14 cellular contexts compared by ENCODE assay signal in genomic region chr13:30870916-30871712, GRCh38. TPM values are rescaled to one million over a fixed set of nuclear protein-coding genes. Genes with fewer than 3 reads are reported as not detected.
A peak's percentile ranks its signal among the peaks of the same experiment; 100 is the strongest.
DNase-seq lines count a peak whose midpoint lies in the region; ATAC-seq and TF ChIP-seq lines count a peak whose summit lies in the region.
"Had no signal": no experiment of that assay in that cellular context is flagged by ENCODE, and none has a peak within 500 bp of the region (broad histone marks: within the 10 kb centered on the region; RNA-seq: fewer than 3 reads in every experiment).

No MANE protein-coding gene starts in this region.

- H3K9me3 ChIP-seq in NT2/D1 (ENCODE audit: insufficient read depth, low read length), result no peaks in the 10 kb centered on the region
- H3K9me3 ChIP-seq: HAP-1, left ventricle myocardium inferior had no signal

- H3K36me3 ChIP-seq in NT2/D1 (ENCODE audit: insufficient read depth, insufficient read length, low read length), result peaks cover 3% of the 10 kb centered on the region
- H3K36me3 ChIP-seq: HAP-1, left ventricle myocardium inferior had no signal

- H3K27ac ChIP-seq in dorsolateral prefrontal cortex, result peak overlapping the region in 42 of 59 donors; percentile 5 to 86 (median 66)

- H3K4me1 ChIP-seq in NT2/D1 (ENCODE audit: insufficient read depth, insufficient read length), result peaks cover 21% of the 10 kb centered on the region

- H3K27ac Mint-ChIP-seq in neural crest cell (ENCODE audit: unreplicated experiment) (peak overlapping the region; percentile 84), type B pancreatic cell (peak overlapping the region; percentile 31)
- H3K27ac Mint-ChIP-seq: activated naive CD4-positive, alpha-beta T cell treated with anti-CD3 and anti-CD28 coated beads for 36 hours had no signal

- ATAC-seq in GM19351 (IDR thresholded peaks at IDR 0.05; ENCODE audit: unreplicated experiment), result no peak

- no peak for DNase-seq in NT2/D1 (ENCODE audit: low read depth, low spot score)
- DNase-seq in dorsolateral prefrontal cortex, result no peak
- no peak for DNase-seq in neural crest cell (ENCODE audit: low read depth, low spot score)
- no peak for DNase-seq in type B pancreatic cell (ENCODE audit: extremely low spot score, unreplicated experiment)
- no peak for DNase-seq in NCI-H1092 treated with DMSO at 0.1 percent for 48 hours (lab: John Stamatoyannopoulos, UW)
- DNase-seq in activated effector memory CD4-positive, alpha-beta T cell treated with Interleukin-2 at 50 U/mL for 16 hours, result no peak
- DNase-seq: CD4-positive, alpha-beta memory T cell; SIG-M5 had no signal

- H3K9ac ChIP-seq in NT2/D1 (ENCODE audit: insufficient read length, low read depth), result peak overlapping the region; percentile 44

- no peak for TF ChIP-seq CTCF in dorsolateral prefrontal cortex (IDR thresholded peaks at IDR 0.05 in 54 of 56, conservative IDR thresholded peaks at IDR 0.05 in 2 of 56; ENCODE audit: low read depth in 1 of 56, partially characterized antibody in 56 of 56)
- no peak for TF ChIP-seq CTCF in neural crest cell (conservative IDR thresholded peaks at IDR 0.05)
- no peak for TF ChIP-seq CTCF in type B pancreatic cell (conservative IDR thresholded peaks at IDR 0.05)

- H3K9me3 Mint-ChIP-seq in neural crest cell (no peaks in the 10 kb centered on the region), type B pancreatic cell (no peaks in the 10 kb centered on the region)
- H3K9me3 Mint-ChIP-seq: activated naive CD4-positive, alpha-beta T cell treated with anti-CD3 and anti-CD28 coated beads for 36 hours had no signal

- H3K4me1 Mint-ChIP-seq in neural crest cell (peaks cover 59% of the 10 kb centered on the region), type B pancreatic cell (ENCODE audit: unreplicated experiment) (peaks cover 60% of the 10 kb centered on the region)
- H3K4me1 Mint-ChIP-seq: CD4-positive, alpha-beta memory T cell had no signal

- intact Hi-C loops in dorsolateral prefrontal cortex (cut with DNase I), result loop anchor here in 1 of 2 donors (5.0 kb wide), 1 partner anchor 171 kb away; no protein-coding TSS in a partner anchor

- H3K27me3 Mint-ChIP-seq in neural crest cell (ENCODE audit: low read depth), result no peaks in the 10 kb centered on the region
- peaks cover 9% of the 10 kb centered on the region for H3K27me3 Mint-ChIP-seq in type B pancreatic cell

- no peaks in the 10 kb centered on the region for H3K36me3 Mint-ChIP-seq in neural crest cell (ENCODE audit: low read depth)
- no peaks in the 10 kb centered on the region for H3K36me3 Mint-ChIP-seq in type B pancreatic cell
- H3K36me3 Mint-ChIP-seq: CD4-positive, alpha-beta memory T cell had no signal

- no peak overlapping the region for H3K4me3 Mint-ChIP-seq in neural crest cell
- no peak overlapping the region for H3K4me3 Mint-ChIP-seq in type B pancreatic cell
- H3K4me3 Mint-ChIP-seq: activated naive CD4-positive, alpha-beta T cell treated with anti-CD3 and anti-CD28 coated beads for 36 hours; CD4-positive, alpha-beta memory T cell had no signal

- H3K27me3 ChIP-seq in NT2/D1 (ENCODE audit: insufficient read depth, insufficient read length), result no peaks in the 10 kb centered on the region
- H3K27me3 ChIP-seq in dorsolateral prefrontal cortex, result no peaks in the 10 kb centered on the region

- H3K4me3 ChIP-seq in NT2/D1 (ENCODE audit: insufficient read length, low read depth) (no peak overlapping the region), dorsolateral prefrontal cortex (no peak overlapping the region)
- H3K4me3 ChIP-seq: HAP-1, left ventricle myocardium inferior had no signal

RNA-seq across cellular contexts. Expression of gene MEDAG, which starts 35.0 kb away (rescaled TPM):
- 1 to 10 TPM in 54 of 120 experiments, under 1 TPM in 64, not detected in 2; 0.19 to 6.8 (median 0.87) TPM for total RNA-seq in dorsolateral prefrontal cortex
- not detected in 2 replicates for total RNA-seq in neural crest cell
- 0.36 and 0.40 TPM in 2 replicates for total RNA-seq in type B pancreatic cell (ENCODE audit: low replicate concordance)
- total RNA-seq: activated CD8-positive, alpha-beta memory T cell treated with anti-CD3 and anti-CD28 coated beads for 36 hours; activated naive CD4-positive, alpha-beta T cell treated with anti-CD3 and anti-CD28 coated beads for 36 hours; CD4-positive, alpha-beta memory T cell; G401 had no signal
